In the genomic region with DNA sequence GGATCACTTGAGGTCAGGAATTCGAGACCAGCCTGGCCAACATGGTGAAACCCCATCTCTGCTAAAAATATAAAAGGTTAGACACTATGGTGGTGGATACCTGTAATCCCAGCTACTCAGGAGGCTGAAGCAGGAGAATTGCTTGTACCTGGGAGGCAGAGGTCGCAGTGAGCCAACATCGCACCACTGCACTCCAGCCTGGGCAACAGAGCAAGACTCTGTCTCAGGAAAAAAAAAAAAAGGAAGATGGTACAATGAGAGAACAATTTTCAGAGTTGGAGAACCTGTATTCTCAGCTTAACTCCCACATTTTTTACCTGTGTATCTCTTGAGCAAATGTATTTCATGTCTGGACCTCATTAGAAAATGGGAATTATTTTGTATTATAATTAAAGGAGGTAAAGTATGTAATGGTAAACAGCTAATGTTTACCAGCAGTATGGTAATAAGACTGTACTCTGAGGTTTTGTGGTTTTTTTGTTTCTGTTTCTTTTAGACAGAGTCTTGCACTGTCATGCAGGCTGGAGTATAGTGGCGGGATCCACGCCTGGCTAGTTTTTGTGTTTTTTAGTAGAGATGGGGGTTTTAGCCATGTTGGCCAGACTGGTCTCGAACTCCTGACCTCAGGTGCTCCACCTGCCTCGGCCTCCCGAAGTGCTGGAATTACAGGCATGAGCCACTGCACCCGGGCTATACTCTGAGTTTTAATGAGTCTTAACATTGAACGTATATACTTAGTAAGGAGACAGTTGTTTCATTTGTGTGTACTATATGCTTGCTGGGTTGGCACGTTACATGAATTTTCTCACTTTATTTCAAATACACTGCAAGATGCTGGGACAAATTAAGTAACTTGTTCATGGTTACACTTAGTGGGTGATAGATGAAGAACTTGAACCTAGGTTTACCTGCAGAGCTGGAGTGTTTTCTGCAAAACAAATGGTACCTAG, we compare ENCODE assay signal across 8 cellular contexts. TPM values are rescaled to one million over a fixed set of nuclear protein-coding genes. Genes with fewer than 3 reads are reported as not detected.
DNase-seq lines count a peak whose midpoint lies in the region; ATAC-seq, FAIRE-seq and TF ChIP-seq lines count a peak whose summit lies in the region.

No MANE protein-coding gene starts in this region.

- peak; percentile 19 for DNase-seq in DND-41
- no peak for DNase-seq in astrocyte (ENCODE audit: low read depth)
- DNase-seq in brain microvascular endothelial cell, result no peak
- DNase-seq in uterus, result no peak
- no peak for DNase-seq in Right ventricle myocardium superior
- DNase-seq in stimulated activated naive CD4-positive, alpha-beta T cell treated with Interleukin-2 at 50 U/mL for 16 hours (lab: John Stamatoyannopoulos, UW), result no peak

- H3K27ac ChIP-seq in DND-41 (ENCODE audit: low read length), result peak overlapping the region; percentile 40
- H3K27ac ChIP-seq in astrocyte (ENCODE audit: low read depth, low read length), result no peak overlapping the region
- H3K27ac ChIP-seq in brain microvascular endothelial cell, result no peak overlapping the region
- H3K27ac ChIP-seq in uterus, result no peak overlapping the region

- H3K79me2 ChIP-seq in DND-41 (ENCODE audit: insufficient read depth, low read length) (peaks cover 100% of the 10 kb centered on the region), astrocyte (ENCODE audit: insufficient read depth, low read length) (peaks cover 100% of the 10 kb centered on the region)

- no peaks in the 10 kb centered on the region for H3K27me3 Mint-ChIP-seq in astrocyte (ENCODE audit: low read depth, unreplicated experiment)

- intact Hi-C loops in uterus (cut with DNase I; ENCODE audit: low total_unique reads) (no loop called here), Right ventricle myocardium superior (cut with DNase I) (no loop called here)

- H3K4me3 ChIP-seq in DND-41 (ENCODE audit: low read depth in 1 of 2, low read length in 2 of 2) (no peak overlapping the region), astrocyte (ENCODE audit: insufficient read depth, low read depth, low read length) (no peak overlapping the region), brain microvascular endothelial cell (ENCODE audit: low read depth, low read length) (no peak overlapping the region), uterus (no peak overlapping the region)

- in situ Hi-C loops in brain microvascular endothelial cell (cut with HindIII; ENCODE audit: low pct_ligation_motif_present, low sequenced_read_pairs), result no loop called here

- no peak overlapping the region for H3K9ac ChIP-seq in DND-41 (ENCODE audit: low read depth, low read length)
- H3K9ac ChIP-seq in astrocyte (ENCODE audit: low read length), result no peak overlapping the region

- H3K4me2 ChIP-seq in DND-41 (ENCODE audit: insufficient read depth, low read length), result no peak overlapping the region
- no peak overlapping the region for H3K4me2 ChIP-seq in astrocyte (ENCODE audit: low read length)

- peaks cover 61% of the 10 kb centered on the region for H3K36me3 ChIP-seq in DND-41 (ENCODE audit: insufficient read depth, low read length)
- H3K36me3 ChIP-seq in astrocyte (ENCODE audit: insufficient read depth, low read length), result no peaks in the 10 kb centered on the region
- no peaks in the 10 kb centered on the region for H3K36me3 ChIP-seq in brain microvascular endothelial cell (replicated peaks)
- H3K36me3 ChIP-seq in uterus, result no peaks in the 10 kb centered on the region

- TF ChIP-seq POLR2A in uterus (IDR thresholded peaks at IDR 0.05), result no peak

- H3K27ac Mint-ChIP-seq in astrocyte (ENCODE audit: unreplicated experiment), result no peak overlapping the region

- H3K27me3 ChIP-seq in DND-41 (ENCODE audit: insufficient read depth, low read length, poor library complexity), result no peaks in the 10 kb centered on the region
- no peaks in the 10 kb centered on the region for H3K27me3 ChIP-seq in astrocyte (ENCODE audit: insufficient read depth, low read length)
- H3K27me3 ChIP-seq in brain microvascular endothelial cell (replicated peaks), result no peaks in the 10 kb centered on the region
- no peaks in the 10 kb centered on the region for H3K27me3 ChIP-seq in uterus

- no peak overlapping the region for H3K4me3 Mint-ChIP-seq in astrocyte (ENCODE audit: unreplicated experiment)

- H3K9me3 ChIP-seq in DND-41 (ENCODE audit: insufficient read depth, low read length, severe bottlenecking) (no peaks in the 10 kb centered on the region), astrocyte (ENCODE audit: insufficient read depth, low read depth, low read length) (no peaks in the 10 kb centered on the region), uterus (no peaks in the 10 kb centered on the region)

- peaks cover 23% of the 10 kb centered on the region for H3K4me1 ChIP-seq in DND-41 (ENCODE audit: insufficient read depth, low read length)
- peaks cover 17% of the 10 kb centered on the region for H3K4me1 ChIP-seq in astrocyte (ENCODE audit: insufficient read depth, low read length)
- H3K4me1 ChIP-seq in uterus, result no peaks in the 10 kb centered on the region

- H2AFZ ChIP-seq in DND-41 (ENCODE audit: low read depth, low read length) (no peak overlapping the region), astrocyte (ENCODE audit: low read depth, low read length) (no peak overlapping the region)

- ATAC-seq in DND-41 (ENCODE audit: insufficient read depth, low read depth) (peak; percentile 90), GM19467 (IDR thresholded peaks at IDR 0.05; ENCODE audit: unreplicated experiment) (peak; percentile 90), HG03342 (IDR thresholded peaks at IDR 0.05; ENCODE audit: unreplicated experiment) (peak; percentile 96), Right ventricle myocardium superior (ENCODE audit: poor library complexity) (no peak)

- H3K36me3 Mint-ChIP-seq in astrocyte (ENCODE audit: low read depth, unreplicated experiment), result peaks cover 3% of the 10 kb centered on the region

- H3K4me1 Mint-ChIP-seq in astrocyte (ENCODE audit: low read depth, unreplicated experiment), result peaks cover 18% of the 10 kb centered on the region

- peak; percentile 34 for FAIRE-seq in astrocyte (lab: Jason Lieb, UNC)

- H3K9me3 Mint-ChIP-seq in astrocyte (ENCODE audit: unreplicated experiment), result no peaks in the 10 kb centered on the region

- H4K20me1 ChIP-seq in DND-41 (ENCODE audit: insufficient read depth, low read length) (peaks cover 79% of the 10 kb centered on the region), astrocyte (ENCODE audit: insufficient read depth, low read length) (peaks cover 78% of the 10 kb centered on the region)

- TF ChIP-seq CTCF in DND-41 (IDR thresholded peaks at IDR 0.05; ENCODE audit: borderline replicate concordance, extremely low read depth, low read length, poor library complexity, severe bottlenecking) (no peak), astrocyte (IDR thresholded peaks at IDR 0.05; ENCODE audit: insufficient read depth, low read depth, low read length) (no peak), brain microvascular endothelial cell (IDR thresholded peaks at IDR 0.05; ENCODE audit: low read depth, low read length, missing control alignments) (no peak), uterus (IDR thresholded peaks at IDR 0.05) (no peak)

RNA-seq across cellular contexts. Expression of gene UHRF2, which starts 16.2 kb away (rescaled TPM):
- total RNA-seq in astrocyte (36.4 and 37.4 TPM in 2 replicates), uterus (100 to 1,000 TPM in 1 of 4 donors, 10 to 100 TPM in 3; 40.7 to 107 (median 63.1) TPM), Right ventricle myocardium superior (16.4 TPM)
